ENCODE assay signal across 16 cellular contexts in genomic region chr7:47559306-47560220, GRCh38. TPM values are rescaled to one million over a fixed set of nuclear protein-coding genes. Genes with fewer than 3 reads are reported as not detected.
DNase-seq lines count a peak whose midpoint lies in the region; ATAC-seq and TF ChIP-seq lines count a peak whose summit lies in the region.
"Had no signal": no experiment of that assay in that cellular context is flagged by ENCODE, and none has a peak within 500 bp of the region (broad histone marks: within the 10 kb centered on the region; RNA-seq: fewer than 3 reads in every experiment).

No MANE protein-coding gene starts in this region.

- CTCF ChIA-PET in Panc1 (lab: Charles Lee), result interaction anchor here (0.7 kb wide), 1 partner anchor 261 kb away, joined by 7 read pairs; no protein-coding TSS in a partner anchor

- H3K4me1 ChIP-seq in Panc1 (ENCODE audit: control insufficient read depth, insufficient read depth, low read length), result peaks cover 96% of the 10 kb centered on the region
- H3K4me1 ChIP-seq: BLaER1 had no signal

- no peaks in the 10 kb centered on the region for H3K9me3 ChIP-seq in Panc1 (ENCODE audit: control insufficient read depth, insufficient read depth, low read depth, low read length)

- H3K27me3 ChIP-seq in Panc1 (ENCODE audit: control insufficient read depth, insufficient read depth, low read length), result no peaks in the 10 kb centered on the region
- H3K27me3 ChIP-seq: BLaER1 had no signal

- H3K4me1 Mint-ChIP-seq in chondrocyte (ENCODE audit: low read depth), result peaks cover 84% of the 10 kb centered on the region
- peaks cover 18 to 22% (median 20%) of the 10 kb centered on the region in 3 donors for H3K4me1 Mint-ChIP-seq in naive B cell
- H3K4me1 Mint-ChIP-seq: CD4-positive, CD25-positive, alpha-beta regulatory T cell had no signal

- H3K36me3 ChIP-seq in Panc1 (ENCODE audit: control insufficient read depth, insufficient read depth, low read length), result no peaks in the 10 kb centered on the region

- H3K27ac Mint-ChIP-seq in chondrocyte (ENCODE audit: unreplicated experiment), result peak overlapping the region; percentile 51
- H3K27ac Mint-ChIP-seq in naive B cell, result peak overlapping the region in 5 of 6 donors; percentile 37 to 76 (median 64)
- H3K27ac Mint-ChIP-seq: CD4-positive, CD25-positive, alpha-beta regulatory T cell had no signal

- H3K36me3 Mint-ChIP-seq in chondrocyte (ENCODE audit: low read depth), result peaks cover 28% of the 10 kb centered on the region
- peaks cover 0 to 10% of the 10 kb centered on the region in 2 donors for H3K36me3 Mint-ChIP-seq in naive B cell
- H3K36me3 Mint-ChIP-seq: CD4-positive, CD25-positive, alpha-beta regulatory T cell had no signal

- H3K27me3 Mint-ChIP-seq in chondrocyte (ENCODE audit: low read depth) (no peaks in the 10 kb centered on the region), naive B cell (no peaks in the 10 kb centered on the region)
- H3K27me3 Mint-ChIP-seq: CD4-positive, CD25-positive, alpha-beta regulatory T cell had no signal

- peak overlapping the region; percentile 99 for H3K27ac ChIP-seq in Panc1 (ENCODE audit: low read length)
- H3K27ac ChIP-seq: BLaER1, HL-60 had no signal

- H3K4me3 ChIP-seq in Panc1 (ENCODE audit: low read depth in 2 of 2, low read length in 2 of 2), result no peak overlapping the region
- H3K4me3 ChIP-seq: BLaER1, K562 had no signal

- H3K9me3 Mint-ChIP-seq in chondrocyte (ENCODE audit: low read depth) (no peaks in the 10 kb centered on the region), naive B cell (no peaks in the 10 kb centered on the region)
- H3K9me3 Mint-ChIP-seq: H9 had no signal

- TF ChIP-seq CTCF in Panc1 (IDR thresholded peaks at IDR 0.05) (no peak), chondrocyte (IDR thresholded peaks at IDR 0.05) (no peak)

- BruUV-seq in Panc1 (replicated peaks; lab: Mats Ljungman, UMichigan), result no TSS peak

- in situ Hi-C loops in Panc1 (cut with HindIII; ENCODE audit: low pct_unique_long_range_greater_than_20kb, low sequenced_read_pairs), result no loop called here

- intact Hi-C loops in Panc1 (cut with micrococcal nuclease; ENCODE audit: unreplicated experiment), result no loop called here

- ATAC-seq in Panc1, result no peak
- no peak for ATAC-seq in naive B cell (ENCODE audit: low read depth in 2 of 2)
- ATAC-seq in HG03039 (IDR thresholded peaks at IDR 0.05; ENCODE audit: unreplicated experiment), result no peak
- ATAC-seq in GM18858 (IDR thresholded peaks at IDR 0.05; ENCODE audit: unreplicated experiment), result no peak
- ATAC-seq: K562 had no signal

- POLR2A ChIA-PET in Panc1 (lab: Charles Lee), result interaction anchor here (0.6 kb wide), 2 partner anchors 19 to 713 kb away, joined by 7 to 10 read pairs; no protein-coding TSS in a partner anchor

- no peak for DNase-seq in Panc1 (ENCODE audit: low read depth, low spot score)
- no peak for DNase-seq in chondrocyte (ENCODE audit: low spot score)
- DNase-seq in naive B cell, result no peak
- DNase-seq in hippocampal formation (lab: John Stamatoyannopoulos, UW), result no peak
- DNase-seq in foreskin melanocyte, result no peak
- DNase-seq: AML-193; Calu3; CD4-positive, CD25-positive, alpha-beta regulatory T cell; DMS 273 treated with DMSO at 0.1 percent for 48 hours; GOT3; H9 had no signal

- H3K4me3 Mint-ChIP-seq in chondrocyte (ENCODE audit: unreplicated experiment) (no peak overlapping the region), naive B cell (peak overlapping the region in 1 of 8 donors; percentile 5)
- H3K4me3 Mint-ChIP-seq: CD4-positive, CD25-positive, alpha-beta regulatory T cell; H9 had no signal

RNA-seq across cellular contexts. Expression of gene TNS3, which starts 22.3 kb away (rescaled TPM):
- total RNA-seq in Panc1 (2021; ENCODE audit: unreplicated experiment), result 533 TPM
- 322 TPM for polyA plus RNA-seq in Panc1 (2012; ENCODE audit: insufficient read length)
- total RNA-seq in chondrocyte, result 320 to 433 TPM (median 426 TPM) in 3 replicates
- polyA plus RNA-seq in naive B cell (ENCODE audit: low read depth in 6 of 6), result 1 to 10 TPM; 1.5 to 6.3 (median 4.8) TPM
- polyA plus RNA-seq: CD4-positive, CD25-positive, alpha-beta regulatory T cell; K562 had no signal
